In genomic region chr5:57173026-57173317, GRCh38 we compare ENCODE assay signal across 8 cellular contexts. TPM values are rescaled to one million over a fixed set of nuclear protein-coding genes. Genes with fewer than 3 reads are reported as not detected.
DNase-seq lines count a peak whose midpoint lies in the region; ATAC-seq and TF ChIP-seq lines count a peak whose summit lies in the region.

No MANE protein-coding gene starts in this region.

- no peak overlapping the region for H3K23ac ChIP-seq in H9 (ENCODE audit: insufficient read length, low read depth, low read length)

- POLR2A ChIA-PET in WTC11 (lab: Charles Lee): interaction anchor here (0.7 to 1.5 kb wide), 7 partner anchors 9 to 263 kb away, joined by 3 to 18 read pairs (median 5); partner anchors contain the start of gene SETD9

- DNase-seq in H9 (no peak), WTC11 (ENCODE audit: low spot score) (no peak), foreskin keratinocyte (no peak), NCI-H82 treated with DMSO at 0.1 percent for 48 hours (lab: John Stamatoyannopoulos, UW; ENCODE audit: unreplicated experiment) (no peak), NCI-H226 (no peak), EL (no peak)

- no peak overlapping the region for H3T11ph ChIP-seq in H9 (ENCODE audit: low read length)

- no peaks in the 10 kb centered on the region for H4K20me1 ChIP-seq in H9 (ENCODE audit: control insufficient read depth, insufficient read depth, insufficient read length)

- no peak for TF ChIP-seq CTCF in H9 (conservative IDR thresholded peaks at IDR 0.05)
- TF ChIP-seq CTCF in WTC11 (IDR thresholded peaks at IDR 0.05): no peak
- TF ChIP-seq CTCF in foreskin keratinocyte (conservative IDR thresholded peaks at IDR 0.05): no peak

- H3K4ac ChIP-seq in H9 (ENCODE audit: low read depth, low read length): no peak overlapping the region

- no CpG with 5 or more reads among the region's 17 CpGs for WGBS in H9 (ENCODE audit: extremely low coverage, insufficient read length, low lambda C conversion rate)

- no peak overlapping the region for H4K8ac ChIP-seq in H9 (replicated peaks; ENCODE audit: insufficient read length, low read depth, low read length)

- H3K9me3 ChIP-seq in H9 (ENCODE audit: control insufficient read depth, low read depth, low read length) (no peaks in the 10 kb centered on the region), skeletal muscle satellite cell (replicated peaks; ENCODE audit: low read length) (no peaks in the 10 kb centered on the region)

- no peak overlapping the region for H2AFZ ChIP-seq in H9 (ENCODE audit: low read length)

- no peak overlapping the region for H2BK15ac ChIP-seq in H9 (ENCODE audit: low read depth, low read length)

- peak overlapping the region; percentile 38 for H3K27ac ChIP-seq in H9 (ENCODE audit: insufficient read length, low read depth, low read length)
- peak overlapping the region; percentile 99 for H3K27ac ChIP-seq in foreskin keratinocyte

- H3K4me3 ChIP-seq in skeletal muscle satellite cell (ENCODE audit: low read length): peak overlapping the region; percentile 87

- no peak overlapping the region for H2BK12ac ChIP-seq in H9 (ENCODE audit: insufficient read length, low read depth, low read length)

- H3K36me3 ChIP-seq in skeletal muscle satellite cell (ENCODE audit: insufficient read depth, low read length): peaks cover 7% of the 10 kb centered on the region

- peaks cover 21 to 27% (median 25%) of the 10 kb centered on the region in 3 experiments for H3K36me3 Mint-ChIP-seq in H9 (ENCODE audit: insufficient read depth in 1 of 3, low read depth in 3 of 3)
- H3K36me3 Mint-ChIP-seq in WTC11: peaks cover 22% of the 10 kb centered on the region

- H3K9me3 Mint-ChIP-seq in H9 (peaks cover 0 to 4% of the 10 kb centered on the region in 2 experiments; a peak in 2 of 5 replicates), WTC11 (no peaks in the 10 kb centered on the region)

- no peak overlapping the region for H4K5ac ChIP-seq in H9 (ENCODE audit: insufficient read length, low read depth, low read length)

- no peak overlapping the region for H3K56ac ChIP-seq in H9 (ENCODE audit: insufficient read length, low read depth, low read length)

- H3K4me2 ChIP-seq in H9 (ENCODE audit: insufficient read depth, insufficient read length, low read length) (peak overlapping the region; percentile 69), skeletal muscle satellite cell (ENCODE audit: low read length) (peak overlapping the region; percentile 98)

- H3K27me3 Mint-ChIP-seq in H9 (ENCODE audit: low read depth) (peaks cover 2% of the 10 kb centered on the region; the same call in 1 of the 2 replicates), WTC11 (ENCODE audit: low read depth) (peaks cover 6% of the 10 kb centered on the region)

- H2BK20ac ChIP-seq in H9 (ENCODE audit: low read depth, low read length, poor library complexity, severe bottlenecking): no peak overlapping the region

- H3K27me3 ChIP-seq in H9 (ENCODE audit: insufficient read depth, low read length) (no peaks in the 10 kb centered on the region), foreskin keratinocyte (no peaks in the 10 kb centered on the region), skeletal muscle satellite cell (ENCODE audit: control insufficient read depth, insufficient read depth, low read length) (no peaks in the 10 kb centered on the region)

- ATAC-seq in WTC11: no peak
- no peak for ATAC-seq in foreskin keratinocyte
- ATAC-seq in HG03196 (IDR thresholded peaks at IDR 0.05; ENCODE audit: unreplicated experiment): no peak

- H3K27ac Mint-ChIP-seq in H9: peak overlapping the region; percentile 96 to 99 (median 97); a peak in 6 of 7 replicates
- H3K27ac Mint-ChIP-seq in WTC11: peak overlapping the region; percentile 98

- no peaks in the 10 kb centered on the region for H3K4me1 ChIP-seq in H9 (ENCODE audit: insufficient read depth, low read length)
- peaks cover 5% of the 10 kb centered on the region for H3K4me1 ChIP-seq in foreskin keratinocyte
- H3K4me1 ChIP-seq in skeletal muscle satellite cell (ENCODE audit: control insufficient read depth, insufficient read depth, low read length): peaks cover 23% of the 10 kb centered on the region

- H3K18ac ChIP-seq in H9 (ENCODE audit: insufficient read length, low read depth, low read length): peak overlapping the region; percentile 97

- H3K9ac ChIP-seq in H9 (ENCODE audit: extremely low read depth, insufficient read length, low read length) (peak overlapping the region; percentile 91), skeletal muscle satellite cell (ENCODE audit: low read depth, low read length) (peak overlapping the region; percentile 88)

- H3K23me2 ChIP-seq in H9 (ENCODE audit: insufficient read length, low read depth, low read length, poor library complexity, severe bottlenecking): peaks cover 3% of the 10 kb centered on the region

- H3K79me1 ChIP-seq in H9 (ENCODE audit: insufficient read depth, low read depth, low read length, poor library complexity, severe bottlenecking): no peaks in the 10 kb centered on the region

- no peak overlapping the region for H4K91ac ChIP-seq in H9 (ENCODE audit: insufficient read length, low read depth, low read length)

- H3K14ac ChIP-seq in H9 (ENCODE audit: insufficient read depth, low read length): peak overlapping the region; percentile 93

- H3K4me3 Mint-ChIP-seq in H9 (peak overlapping the region; percentile 98), WTC11 (peak overlapping the region; percentile 97)

- H2BK5ac ChIP-seq in H9 (ENCODE audit: insufficient read length, low read length): no peak overlapping the region

- CTCF ChIA-PET in WTC11 (lab: Charles Lee): interaction anchor here (0.6 to 1.2 kb wide), 5 partner anchors 11 to 1631 kb away, joined by 3 to 13 read pairs (median 6); no protein-coding TSS in a partner anchor

- no peak overlapping the region for H2AK5ac ChIP-seq in H9 (ENCODE audit: insufficient read length, low read length)

- H2BK120ac ChIP-seq in H9 (ENCODE audit: low read depth, low read length, poor library complexity, severe bottlenecking): no peak overlapping the region

- H3K4me1 Mint-ChIP-seq in H9 (peaks cover 26 to 31% of the 10 kb centered on the region in 2 experiments), WTC11 (peaks cover 26% of the 10 kb centered on the region)

- H3K79me2 ChIP-seq in H9 (ENCODE audit: insufficient read depth, low read length): peaks cover 30% of the 10 kb centered on the region; the same call in 1 of the 2 replicates

TF ChIP-seq in WTC11, 78 proteins besides CTCF, POLR2A, EP300 and RAD21:
- TF ChIP-seq SOX15 (CRISPR knock-in tag; IDR thresholded peaks at IDR 0.05) (no peak), ETV6 (CRISPR knock-in tag; IDR thresholded peaks at IDR 0.05) (no peak), TEAD1 (CRISPR knock-in tag; IDR thresholded peaks at IDR 0.05) (no peak), GABPB1 (CRISPR knock-in tag; IDR thresholded peaks at IDR 0.05) (no peak), GRHL2 (CRISPR knock-in tag; IDR thresholded peaks at IDR 0.05; ENCODE audit: insufficient replicate concordance, severe bottlenecking) (no peak), CBFB (CRISPR knock-in tag; IDR thresholded peaks at IDR 0.05; ENCODE audit: low read depth) (no peak), ZNF512 (CRISPR knock-in tag; IDR thresholded peaks at IDR 0.05; ENCODE audit: borderline replicate concordance) (no peak), ZBTB21 (CRISPR knock-in tag; IDR thresholded peaks at IDR 0.05; ENCODE audit: borderline replicate concordance) (no peak)

RNA-seq across cellular contexts. Expression of gene GPBP1, which starts 0.9 kb away (rescaled TPM):
- total RNA-seq in H9 (2021): 108 and 112 TPM in 2 replicates
- 100 to 106 TPM (median 104 TPM) in 3 replicates for total RNA-seq in WTC11 (2021)
- 49.5 and 53.5 TPM in 2 replicates for total RNA-seq in foreskin keratinocyte
- 24.7 and 30.2 TPM in 2 replicates for polyA plus RNA-seq in foreskin keratinocyte
- total RNA-seq in skeletal muscle satellite cell (2012; rRNA removed): 38.2 and 39.3 TPM in 2 replicates
